ENCODE assay signal across 18 cellular contexts in the genomic region with DNA sequence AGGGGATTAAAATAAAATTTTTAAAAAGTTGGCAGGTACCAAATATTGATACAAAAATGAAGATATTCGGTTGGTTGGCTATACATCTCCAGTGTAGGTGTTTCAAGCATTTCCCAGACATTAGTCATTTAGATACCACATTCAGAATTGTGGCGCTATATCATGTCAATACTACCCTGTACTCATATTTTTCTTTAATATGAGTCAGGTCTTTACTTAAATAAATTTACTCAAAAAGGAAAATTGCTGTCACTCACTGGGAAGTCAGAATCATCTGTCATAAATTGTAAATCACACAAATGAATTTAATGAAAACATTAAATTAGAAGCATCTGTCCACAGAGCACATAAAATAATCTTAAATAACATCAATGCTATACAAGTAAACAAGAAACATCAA.
DNase-seq lines count a peak whose midpoint lies in the region; ATAC-seq and TF ChIP-seq lines count a peak whose summit lies in the region.
"Had no signal": no experiment of that assay in that cellular context is flagged by ENCODE, and none has a peak within 500 bp of the region (broad histone marks: within the 10 kb centered on the region; RNA-seq: fewer than 3 reads in every experiment).

No MANE protein-coding gene starts in this region.

- DNase-seq in activated CD4-positive, CD25-positive, alpha-beta regulatory T cell treated with anti-CD3 and anti-CD28 coated beads, Interleukin-2, amount 50 U/mL, for 72 hours: no peak
- DNase-seq in HT1080 (ENCODE audit: low read depth) (peak; percentile 26), foreskin keratinocyte (peak; percentile 60 to 80), psoas muscle (no peak), kidney tubule cell (ENCODE audit: low spot score) (no peak), heart right ventricle (no peak)
- no peak for DNase-seq in activated CD8-positive, alpha-beta T cell treated with anti-CD3 and anti-CD28 coated beads, Interleukin-2, amount 10 ng/mL, durations not matched to agents 7 days and 5 days
- DNase-seq: amygdala; C1 segment of cervical spinal cord; MM.1S; naive thymus-derived CD8-positive, alpha-beta T cell; NCI-H1930; stimulated activated naive CD4-positive, alpha-beta T cell; upper lobe of right lung had no signal

- H3K4me3 ChIP-seq in psoas muscle (no peak overlapping the region), heart right ventricle (no peak overlapping the region)
- H3K4me3 ChIP-seq: gastroesophageal sphincter, prostate gland, upper lobe of right lung had no signal

- no peak overlapping the region for H3K4me3 Mint-ChIP-seq in activated CD8-positive, alpha-beta T cell treated with anti-CD3 and anti-CD28 coated beads, Interleukin-2, amount 10 ng/mL, durations not matched to agents 7 days and 5 days

- peaks cover 2% of the 10 kb centered on the region for H3K27me3 Mint-ChIP-seq in activated CD8-positive, alpha-beta T cell treated with anti-CD3 and anti-CD28 coated beads, Interleukin-2, amount 10 ng/mL, durations not matched to agents 7 days and 5 days (ENCODE audit: low read depth)

- 94 to 98% (median 97%) methylated on average over 2 of the region's 2 CpGs for WGBS in psoas muscle, 3 donors
- WGBS in heart right ventricle, 2 donors: 91 to 92% methylated on average over 2 of the region's 2 CpGs

- H3K36me3 ChIP-seq in psoas muscle (ENCODE audit: insufficient read depth in 1 of 2, low read depth in 1 of 2): no peaks in the 10 kb centered on the region
- no peaks in the 10 kb centered on the region for H3K36me3 ChIP-seq in heart right ventricle
- H3K36me3 ChIP-seq: gastroesophageal sphincter, prostate gland, upper lobe of right lung had no signal

- POLR2A ChIA-PET in activated CD8-positive, alpha-beta T cell treated with anti-CD3 and anti-CD28 coated beads, Interleukin-2, amount 10 ng/mL, durations not matched to agents 7 days and 5 days (lab: Charles Lee): no interaction called here

- peaks cover 10% of the 10 kb centered on the region for H3K9me3 Mint-ChIP-seq in activated CD8-positive, alpha-beta T cell treated with anti-CD3 and anti-CD28 coated beads, Interleukin-2, amount 10 ng/mL, durations not matched to agents 7 days and 5 days (ENCODE audit: insufficient read depth)

- H3K27ac Mint-ChIP-seq in activated CD8-positive, alpha-beta T cell treated with anti-CD3 and anti-CD28 coated beads, Interleukin-2, amount 10 ng/mL, durations not matched to agents 7 days and 5 days: peak overlapping the region; percentile 97

- peaks cover 26% of the 10 kb centered on the region for H3K36me3 Mint-ChIP-seq in activated CD8-positive, alpha-beta T cell treated with anti-CD3 and anti-CD28 coated beads, Interleukin-2, amount 10 ng/mL, durations not matched to agents 7 days and 5 days (ENCODE audit: low read depth)
- H3K36me3 Mint-ChIP-seq: naive thymus-derived CD8-positive, alpha-beta T cell had no signal

- intact Hi-C loops in psoas muscle (cut with DNase I): loop anchor here in 1 of 2 donors (5.0 kb wide), 1 partner anchor 132 kb away; a partner anchor contains a TSS
- intact Hi-C loops in heart right ventricle (cut with DNase I): no loop called here

- peaks cover 20% of the 10 kb centered on the region for H3K4me1 ChIP-seq in foreskin keratinocyte
- no peaks in the 10 kb centered on the region for H3K4me1 ChIP-seq in psoas muscle
- H3K4me1 ChIP-seq in heart right ventricle: peaks cover 0 to 12% (median 0%) of the 10 kb centered on the region in 9 donors
- H3K4me1 ChIP-seq: gastroesophageal sphincter, prostate gland, upper lobe of right lung had no signal

- ATAC-seq in activated CD4-positive, CD25-positive, alpha-beta regulatory T cell treated with anti-CD3 and anti-CD28 coated beads, Interleukin-2, amount 50 U/mL, for 24 hours: peak; percentile 69
- no peak for ATAC-seq in activated CD8-positive, alpha-beta T cell treated with anti-CD3 and anti-CD28 coated beads, Interleukin-2, amount 10 ng/mL, durations not matched to agents 7 days and 5 days
- ATAC-seq in foreskin keratinocyte: peak; percentile 57
- ATAC-seq in psoas muscle: no peak
- ATAC-seq in heart right ventricle: no peak
- ATAC-seq: gastroesophageal sphincter had no signal

- TF ChIP-seq CTCF in foreskin keratinocyte (conservative IDR thresholded peaks at IDR 0.05) (peak; percentile 25), psoas muscle (IDR thresholded peaks at IDR 0.05) (no peak), heart right ventricle (IDR thresholded peaks at IDR 0.05) (no peak)

- CTCF ChIA-PET in activated CD8-positive, alpha-beta T cell treated with anti-CD3 and anti-CD28 coated beads, Interleukin-2, amount 10 ng/mL, durations not matched to agents 7 days and 5 days (lab: Charles Lee): no interaction called here

- peaks cover 27% of the 10 kb centered on the region for H3K4me1 Mint-ChIP-seq in activated CD8-positive, alpha-beta T cell treated with anti-CD3 and anti-CD28 coated beads, Interleukin-2, amount 10 ng/mL, durations not matched to agents 7 days and 5 days (ENCODE audit: low read depth)

- peak overlapping the region; percentile 49 for H3K27ac ChIP-seq in foreskin keratinocyte
- no peak overlapping the region for H3K27ac ChIP-seq in psoas muscle
- no peak overlapping the region for H3K27ac ChIP-seq in heart right ventricle
- H3K27ac ChIP-seq: 22Rv1, gastroesophageal sphincter, prostate gland, upper lobe of right lung had no signal

- H3K9me3 ChIP-seq in psoas muscle: no peaks in the 10 kb centered on the region
- no peaks in the 10 kb centered on the region for H3K9me3 ChIP-seq in heart right ventricle
- H3K9me3 ChIP-seq: gastroesophageal sphincter, prostate gland, upper lobe of right lung had no signal

- H3K27me3 ChIP-seq in foreskin keratinocyte (no peaks in the 10 kb centered on the region), psoas muscle (ENCODE audit: insufficient read depth in 3 of 3, low read length in 2 of 3) (no peaks in the 10 kb centered on the region), heart right ventricle (peaks cover 0 to 9% (median 0%) of the 10 kb centered on the region in 7 donors)
- H3K27me3 ChIP-seq: gastroesophageal sphincter, upper lobe of right lung had no signal

Comparison
In these comparisons a context has a peak if more than half of its experiments do, and no peak if none do; other contexts are left out.
1. ATAC-seq: peak in activated CD4-positive, CD25-positive, alpha-beta regulatory T cell treated with anti-CD3 and anti-CD28 coated beads, Interleukin-2, amount 50 U/mL, for 24 hours (2 of 2) and foreskin keratinocyte (single experiment); none in activated CD8-positive, alpha-beta T cell treated with anti-CD3 and anti-CD28 coated beads, Interleukin-2, amount 10 ng/mL, durations not matched to agents 7 days and 5 days (single experiment), psoas muscle (0 of 4) and heart right ventricle (0 of 8).
2. DNase-seq: peak in HT1080 (single experiment) and foreskin keratinocyte (2 of 2); none in activated CD4-positive, CD25-positive, alpha-beta regulatory T cell treated with anti-CD3 and anti-CD28 coated beads, Interleukin-2, amount 50 U/mL, for 72 hours (single experiment), activated CD8-positive, alpha-beta T cell treated with anti-CD3 and anti-CD28 coated beads, Interleukin-2, amount 10 ng/mL, durations not matched to agents 7 days and 5 days (single experiment), psoas muscle (0 of 2), kidney tubule cell (single experiment) and heart right ventricle (0 of 2).